25 cellular contexts compared by ENCODE assay signal in the genomic region with DNA sequence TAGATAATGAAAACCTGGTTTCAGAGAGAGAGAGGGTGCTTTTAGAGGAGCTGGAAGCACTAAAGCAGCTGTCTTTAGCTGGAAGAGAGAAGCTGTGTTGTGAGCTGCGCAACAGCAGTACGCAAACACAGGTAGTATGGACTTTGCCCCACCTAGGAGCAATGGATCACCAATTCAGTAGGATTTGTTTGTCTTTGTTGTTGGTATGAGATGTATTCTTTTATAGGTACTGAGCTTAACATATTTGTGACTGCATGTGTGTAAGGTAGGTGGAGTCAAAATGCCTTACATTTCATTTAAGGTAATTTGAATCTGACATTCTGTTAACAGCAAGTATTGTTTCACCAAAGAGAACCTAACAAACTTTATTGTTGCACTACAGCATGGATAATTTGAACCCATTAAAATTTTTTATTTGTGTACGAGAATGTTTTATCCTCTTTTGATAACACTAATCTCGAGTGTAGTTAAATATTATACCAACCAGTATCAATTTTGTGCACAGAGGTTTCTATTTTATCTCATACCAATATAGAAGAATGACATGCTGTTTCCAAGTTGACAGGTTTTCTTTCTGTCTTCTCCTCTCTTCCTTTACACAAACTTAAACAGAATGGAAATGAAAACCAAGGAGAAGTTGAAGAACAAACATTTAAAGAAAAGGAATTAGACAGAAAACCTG.
DNase-seq lines count a peak whose midpoint lies in the region; ATAC-seq, FAIRE-seq and TF ChIP-seq lines count a peak whose summit lies in the region.
"Had no signal": no experiment of that assay in that cellular context is flagged by ENCODE, and none has a peak within 500 bp of the region (broad histone marks: within the 10 kb centered on the region; RNA-seq: fewer than 3 reads in every experiment).

No MANE protein-coding gene starts in this region.

- H3K4me1 Mint-ChIP-seq in Calu3 (ENCODE audit: low read depth, unreplicated experiment), result peaks cover 9% of the 10 kb centered on the region
- H3K4me1 Mint-ChIP-seq: naive B cell had no signal

- H3K4me3 ChIP-seq in gastrocnemius medialis (no peak overlapping the region), adrenal gland (no peak overlapping the region)
- H3K4me3 ChIP-seq: esophagus muscularis mucosa, GM23248, lung, skin epidermis had no signal

- TF ChIP-seq POLR2A in gastrocnemius medialis (IDR thresholded peaks at IDR 0.05) (no peak), adrenal gland (IDR thresholded peaks at IDR 0.05) (no peak)

- intact Hi-C loops in Calu3 (cut with micrococcal nuclease; ENCODE audit: unreplicated experiment), result loop anchor here (10.0 kb wide), 1 partner anchor 157 kb away; a partner anchor contains a TSS
- intact Hi-C loops in gastrocnemius medialis (cut with DNase I; ENCODE audit: low total_unique reads), result no loop called here
- intact Hi-C loops in adrenal gland (cut with DNase I), result no loop called here

- H3K27me3 Mint-ChIP-seq in Calu3 (ENCODE audit: unreplicated experiment), result no peaks in the 10 kb centered on the region
- H3K27me3 Mint-ChIP-seq: CD4-positive, alpha-beta memory T cell; naive B cell had no signal

- peaks cover 0 to 33% of the 10 kb centered on the region in 2 donors for H3K36me3 ChIP-seq in gastrocnemius medialis
- peaks cover 0 to 30% of the 10 kb centered on the region in 2 donors for H3K36me3 ChIP-seq in adrenal gland (replicated peaks in 1 of 2)

- peak; percentile 95 for FAIRE-seq in islet of Langerhans (lab: Jason Lieb, UNC)

- H3K36me3 Mint-ChIP-seq in Calu3 (ENCODE audit: insufficient read depth, unreplicated experiment), result no peaks in the 10 kb centered on the region

- H3K27ac Mint-ChIP-seq in Calu3 (ENCODE audit: unreplicated experiment), result peak overlapping the region; percentile 56

- ATAC-seq in gastrocnemius medialis, result no peak

- peak; percentile 61 for DNase-seq in Calu3
- DNase-seq in NCI-H526 treated with DMSO at 0.1 percent for 48 hours (lab: John Stamatoyannopoulos, UW), result peak; percentile 69
- DNase-seq in gastrocnemius medialis, result no peak
- DNase-seq in NCI-H128 (lab: John Stamatoyannopoulos, UW; ENCODE audit: unreplicated experiment), result no peak
- no peak for DNase-seq in hypothalamus (lab: John Stamatoyannopoulos, UW)
- DNase-seq in NCI-H1436 treated with DMSO at 0.1 percent for 48 hours (lab: John Stamatoyannopoulos, UW), result no peak
- DNase-seq in adrenal gland, result no peak
- DNase-seq: activated CD4-positive, alpha-beta T cell treated with anti-CD3 and anti-CD28 coated beads, Interleukin-2, amount 50 U/mL, for 1 hour; activated CD8-positive, alpha-beta memory T cell treated with anti-CD3 and anti-CD28 coated beads, Interleukin-2, amount 50 U/mL, for 4 hours; activated effector memory CD4-positive, alpha-beta T cell treated with anti-CD3 and anti-CD28 coated beads, Interleukin-2, amount 50 U/mL, for 16 hours; amniotic stem cell; CD4-positive, alpha-beta memory T cell; central memory CD4-positive, alpha-beta T cell; DND-41; effector CD4-positive, alpha-beta T cell; GM23248; KG1; naive B cell; NCI-H1930; substantia nigra; SW 1271 had no signal

- peaks cover 33 to 37% of the 10 kb centered on the region in 2 donors for H3K4me1 ChIP-seq in gastrocnemius medialis
- H3K4me1 ChIP-seq in adrenal gland (replicated peaks in 1 of 2), result peaks cover 0 to 6% of the 10 kb centered on the region in 2 donors

- CTCF ChIA-PET in Calu3 (lab: Charles Lee), result interaction anchor here (0.8 to 1.2 kb wide), 5 partner anchors 15 to 162 kb away, joined by 3 to 5 read pairs (median 3); no protein-coding TSS in a partner anchor

- no peak for TF ChIP-seq CTCF in Calu3 (IDR thresholded peaks at IDR 0.05; ENCODE audit: unreplicated experiment)
- TF ChIP-seq CTCF in gastrocnemius medialis (IDR thresholded peaks at IDR 0.05 in 4 of 5, conservative IDR thresholded peaks at IDR 0.05 in 1 of 5), result no peak
- no peak for TF ChIP-seq CTCF in adrenal gland (IDR thresholded peaks at IDR 0.05)

- in situ Hi-C loops in gastrocnemius medialis (cut with MboI; ENCODE audit: low sequenced_read_pairs in 4 of 4), result no loop called here

- H3K9me3 ChIP-seq in gastrocnemius medialis (no peaks in the 10 kb centered on the region), adrenal gland (replicated peaks in 1 of 3) (no peaks in the 10 kb centered on the region)
- H3K9me3 ChIP-seq: esophagus muscularis mucosa had no signal

- peak overlapping the region; percentile 56 for H3K4me3 Mint-ChIP-seq in Calu3 (ENCODE audit: low read depth, unreplicated experiment)
- H3K4me3 Mint-ChIP-seq: CD4-positive, alpha-beta memory T cell; naive B cell had no signal

- no peaks in the 10 kb centered on the region for H3K9me3 Mint-ChIP-seq in Calu3 (ENCODE audit: low read depth, unreplicated experiment)
- H3K9me3 Mint-ChIP-seq: CD4-positive, alpha-beta memory T cell; naive B cell had no signal

- H3K27me3 ChIP-seq in gastrocnemius medialis (no peaks in the 10 kb centered on the region), adrenal gland (no peaks in the 10 kb centered on the region)
- H3K27me3 ChIP-seq: esophagus muscularis mucosa had no signal

- no TSS peak for BruUV-seq in Calu3 (replicated peaks; lab: Mats Ljungman, UMichigan)

- 95 to 97% (median 96%) methylated on average over 4 of the region's 4 CpGs for WGBS in adrenal gland, 4 donors

- peak overlapping the region in 3 of 4 donors; percentile 73 to 91 (median 84) for H3K27ac ChIP-seq in gastrocnemius medialis
- no peak overlapping the region for H3K27ac ChIP-seq in adrenal gland
- H3K27ac ChIP-seq: GM23248, skin epidermis had no signal

Comparison
In these comparisons a context has a peak if more than half of its experiments do, and no peak if none do; other contexts are left out.
1. DNase-seq: peak in Calu3 (single experiment) and NCI-H526 treated with DMSO at 0.1 percent for 48 hours (single experiment); none in gastrocnemius medialis (0 of 2), NCI-H128 (single experiment), hypothalamus (0 of 51), NCI-H1436 treated with DMSO at 0.1 percent for 48 hours (single experiment) and adrenal gland (0 of 7).
2. H3K27ac ChIP-seq: peak in gastrocnemius medialis (3 of 4); none in adrenal gland (0 of 5).